ENCODE assay signal across 8 cellular contexts in the genomic region with DNA sequence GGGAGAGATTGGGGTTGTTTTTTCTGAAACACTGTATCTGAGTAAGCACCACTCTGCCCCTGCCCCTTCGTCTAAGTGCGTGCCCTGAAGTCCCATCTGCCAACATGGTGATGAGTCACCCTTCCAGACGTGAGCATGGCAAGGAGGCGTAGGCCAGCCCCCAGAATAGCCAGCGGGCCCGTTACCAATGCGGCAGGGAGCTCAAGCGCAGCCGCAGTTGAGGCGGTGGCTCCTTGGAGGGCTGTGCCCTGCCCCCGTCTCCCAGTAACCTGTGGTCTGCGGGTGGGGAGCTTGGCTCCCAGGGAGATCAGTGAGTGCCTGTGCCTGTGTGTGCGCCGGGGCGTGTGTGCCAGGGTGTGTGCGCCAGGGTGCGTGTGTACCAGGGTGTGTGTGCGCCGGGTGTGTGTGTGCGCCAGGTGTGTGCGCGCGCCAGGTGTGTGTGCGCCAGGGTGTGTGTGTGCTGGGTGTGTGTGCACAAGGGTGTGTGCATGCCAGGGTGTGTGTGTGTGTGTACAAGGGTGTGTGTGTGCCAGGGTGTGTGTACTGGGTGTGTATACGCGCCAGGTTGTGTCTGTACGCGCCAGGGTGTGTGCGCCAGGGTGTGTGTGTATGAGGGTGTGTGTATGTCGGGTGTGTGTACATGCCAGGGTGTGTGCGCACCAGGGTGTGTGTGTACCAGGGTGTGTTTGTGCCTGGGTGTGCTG.
DNase-seq lines count a peak whose midpoint lies in the region; ATAC-seq and TF ChIP-seq lines count a peak whose summit lies in the region.

No MANE protein-coding gene starts in this region.

- TF ChIP-seq POLR2A in esophagus squamous epithelium (IDR thresholded peaks at IDR 0.05), result no peak

- H3K9ac ChIP-seq in BLaER1 treated with 17β-estradiol and CSF1 and Interleukin-3, amounts not matched to agents 10 nM and 100 nM, result peak overlapping the region in 3 of 11 experiments; percentile 19 to 63 (median 30); a peak in 1 of 22 replicates

- ATAC-seq in HG02870 (IDR thresholded peaks at IDR 0.05; ENCODE audit: unreplicated experiment), result no peak
- no peak for ATAC-seq in HG03520 (IDR thresholded peaks at IDR 0.05; ENCODE audit: unreplicated experiment)

- H3K4me2 ChIP-seq in BLaER1 treated with 17β-estradiol and CSF1 and Interleukin-3, amounts not matched to agents 10 nM and 100 nM, result peak overlapping the region; percentile 89 to 98 (median 95)

- no peak overlapping the region for H3K4me3 ChIP-seq in BLaER1 treated with 17β-estradiol and CSF1 and Interleukin-3, amounts not matched to agents 10 nM and 100 nM
- no peak overlapping the region for H3K4me3 ChIP-seq in esophagus squamous epithelium

- no peaks in the 10 kb centered on the region for H3K9me3 ChIP-seq in BLaER1 treated with 17β-estradiol and CSF1 and Interleukin-3, amounts not matched to agents 10 nM and 100 nM (replicated peaks in 1 of 11)
- no peaks in the 10 kb centered on the region for H3K9me3 ChIP-seq in esophagus squamous epithelium

- no peak for TF ChIP-seq CTCF in nephron progenitor cell (IDR thresholded peaks at IDR 0.05)
- TF ChIP-seq CTCF in esophagus squamous epithelium (IDR thresholded peaks at IDR 0.05), result no peak

- H3K27me3 Mint-ChIP-seq in nephron progenitor cell (ENCODE audit: low read depth, poor library complexity), result peaks cover 3% of the 10 kb centered on the region

- H3K27ac Mint-ChIP-seq in nephron progenitor cell, result peak overlapping the region; percentile 52

- H3K4me1 Mint-ChIP-seq in nephron progenitor cell, result peaks cover 57% of the 10 kb centered on the region

- H3K4me1 ChIP-seq in BLaER1 treated with 17β-estradiol and CSF1 and Interleukin-3, amounts not matched to agents 10 nM and 100 nM, result peaks cover 47 to 83% (median 63%) of the 10 kb centered on the region in 10 experiments
- peaks cover 0 to 47% (median 4%) of the 10 kb centered on the region in 3 donors for H3K4me1 ChIP-seq in esophagus squamous epithelium

- peak overlapping the region in 6 of 11 experiments; percentile 46 to 67 (median 60); a peak in 8 of 22 replicates for H3K27ac ChIP-seq in BLaER1 treated with 17β-estradiol and CSF1 and Interleukin-3, amounts not matched to agents 10 nM and 100 nM
- H3K27ac ChIP-seq in esophagus squamous epithelium, result peak overlapping the region in 2 of 4 donors; percentile 42 to 84

- H3K27me3 ChIP-seq in BLaER1 treated with 17β-estradiol and CSF1 and Interleukin-3, amounts not matched to agents 10 nM and 100 nM, result peaks cover 23 to 55% (median 33%) of the 10 kb centered on the region in 11 experiments
- no peaks in the 10 kb centered on the region for H3K27me3 ChIP-seq in esophagus squamous epithelium

- peaks cover 46 to 98% (median 83%) of the 10 kb centered on the region in 11 experiments; a peak in 21 of 22 replicates for H4K20me1 ChIP-seq in BLaER1 treated with 17β-estradiol and CSF1 and Interleukin-3, amounts not matched to agents 10 nM and 100 nM

- peaks cover 29% of the 10 kb centered on the region for H3K36me3 Mint-ChIP-seq in nephron progenitor cell (ENCODE audit: low read depth)

- H3K4me3 Mint-ChIP-seq in nephron progenitor cell, result no peak overlapping the region

- H3K36me3 ChIP-seq in BLaER1 treated with 17β-estradiol and CSF1 and Interleukin-3, amounts not matched to agents 10 nM and 100 nM, result peaks cover 26 to 68% (median 52%) of the 10 kb centered on the region in 11 experiments
- peaks cover 0 to 85% (median 9%) of the 10 kb centered on the region in 3 donors for H3K36me3 ChIP-seq in esophagus squamous epithelium

- no peaks in the 10 kb centered on the region for H3K9me3 Mint-ChIP-seq in nephron progenitor cell

- 61 to 71% methylated on average over 9 to 15 of the region's 31 CpGs for WGBS in esophagus squamous epithelium, 2 donors

- DNase-seq in NCI-H524 (lab: John Stamatoyannopoulos, UW) (peak; percentile 71 to 93), nephron progenitor cell (no peak), esophagus squamous epithelium (lab: John Stamatoyannopoulos, UW) (no peak), dedifferentiated amniotic fluid mesenchymal stem cell (ENCODE audit: extremely low spot score) (no peak)
- DNase-seq in activated effector memory CD4-positive, alpha-beta T cell treated with Interleukin-2 at 50 U/mL for 16 hours, result peak; percentile 62

- intact Hi-C loops in esophagus squamous epithelium (cut with DNase I), result no loop called here

Comparison
In these comparisons a context has a peak if more than half of its experiments do, and no peak if none do; other contexts are left out.
1. DNase-seq: peak in NCI-H524 (2 of 2) and activated effector memory CD4-positive, alpha-beta T cell treated with Interleukin-2 at 50 U/mL for 16 hours (single experiment); none in nephron progenitor cell (single experiment), esophagus squamous epithelium (single experiment) and dedifferentiated amniotic fluid mesenchymal stem cell (single experiment).